11 cellular contexts compared by ENCODE assay signal in genomic region chr19:44303305-44303704, GRCh38. TPM values are rescaled to one million over a fixed set of nuclear protein-coding genes. Genes with fewer than 3 reads are reported as not detected.
DNase-seq lines count a peak whose midpoint lies in the region; ATAC-seq, FAIRE-seq and TF ChIP-seq lines count a peak whose summit lies in the region.
"Had no signal": no experiment of that assay in that cellular context is flagged by ENCODE, and none has a peak within 500 bp of the region (broad histone marks: within the 10 kb centered on the region; RNA-seq: fewer than 3 reads in every experiment).

No MANE protein-coding gene starts in this region.

- H2AFZ ChIP-seq in HepG2 (ENCODE audit: low read length): no peak overlapping the region

- H3K27ac ChIP-seq in HepG2 (ENCODE audit: extremely low read length, insufficient read depth, low read length) (no peak overlapping the region), right lobe of liver (no peak overlapping the region), SK-N-MC (no peak overlapping the region)
- H3K27ac ChIP-seq: suprapubic skin had no signal

- peak overlapping the region in 1 of 3 experiments; percentile 88; a peak in 1 of 6 replicates for H3K4me3 ChIP-seq in HepG2 (replicated peaks in 1 of 3; ENCODE audit: insufficient read depth in 1 of 3, low read depth in 2 of 3, low read length in 3 of 3)
- no peak overlapping the region for H3K4me3 ChIP-seq in right lobe of liver
- peak overlapping the region; percentile 93; the same call in 1 of the 2 replicates for H3K4me3 ChIP-seq in SK-N-MC

- no peak overlapping the region for H3K27ac Mint-ChIP-seq in immature natural killer cell

- H3K27me3 ChIP-seq in HepG2 (ENCODE audit: control insufficient read depth in 1 of 2, insufficient read depth in 2 of 2, low read length in 2 of 2) (no peaks in the 10 kb centered on the region; a peak in 1 of 5 replicates), right lobe of liver (no peaks in the 10 kb centered on the region)
- H3K27me3 ChIP-seq: colonic mucosa, suprapubic skin had no signal

- H3K4me2 ChIP-seq in HepG2 (ENCODE audit: low read depth, low read length): peak overlapping the region; percentile 87

- peak overlapping the region in 3 of 5 donors; percentile 93 to 95 (median 93) for H3K4me3 Mint-ChIP-seq in immature natural killer cell

- WGBS in HepG2 (ENCODE audit: low lambda C conversion rate): 67% methylated on average over 4 of the region's 4 CpGs
- 84% methylated on average over 4 of the region's 4 CpGs for WGBS in right lobe of liver (ENCODE audit: insufficient coverage, low coverage, low lambda C conversion rate, missing lambda C conversion rate)

- H3K9me3 Mint-ChIP-seq in immature natural killer cell: peaks cover 0 to 3% (median under 1%) of the 10 kb centered on the region in 6 donors

- H3K9me3 ChIP-seq in HepG2 (ENCODE audit: low read length): no peaks in the 10 kb centered on the region
- H3K9me3 ChIP-seq in right lobe of liver: no peaks in the 10 kb centered on the region
- no peaks in the 10 kb centered on the region for H3K9me3 ChIP-seq in SK-N-MC (ENCODE audit: low read depth, low read length)
- H3K9me3 ChIP-seq: colonic mucosa, suprapubic skin had no signal

- BruUV-seq in HepG2 (replicated peaks; lab: Mats Ljungman, UMichigan): no TSS peak

- CTCF ChIA-PET in HepG2 (lab: Yijun Ruan, JAX; ENCODE audit: low intra/inter-chr PET ratio, low total read pairs): no interaction called here

- H4K20me1 ChIP-seq in HepG2 (ENCODE audit: insufficient read depth, low read length): no peaks in the 10 kb centered on the region

- no peak for FAIRE-seq in HepG2 (lab: Jason Lieb, UNC)

- H3K9ac ChIP-seq in HepG2 (ENCODE audit: insufficient read depth, low read depth, low read length): no peak overlapping the region
- H3K9ac ChIP-seq in SK-N-MC (ENCODE audit: insufficient read length): no peak overlapping the region

- H3K36me3 ChIP-seq in HepG2 (replicated peaks in 1 of 2; ENCODE audit: control insufficient read depth in 1 of 2, insufficient read depth in 2 of 2, low read length in 2 of 2): peaks cover 8 to 16% of the 10 kb centered on the region in 2 experiments; a peak in 4 of 5 replicates
- peaks cover 0 to 17% (median 10%) of the 10 kb centered on the region in 4 donors for H3K36me3 ChIP-seq in right lobe of liver
- H3K36me3 ChIP-seq in SK-N-MC (ENCODE audit: insufficient read depth, low read length): peaks cover 29% of the 10 kb centered on the region
- H3K36me3 ChIP-seq: colonic mucosa had no signal

- intact Hi-C loops in HepG2 (cut with micrococcal nuclease; ENCODE audit: unreplicated experiment) (loop anchor here (10.0 kb wide), 1 partner anchor 99 kb away; no protein-coding TSS in a partner anchor), right lobe of liver (cut with DNase I) (no loop called here)

- H3K27me3 Mint-ChIP-seq in immature natural killer cell (ENCODE audit: low read depth in 3 of 3): peaks cover 0 to 2% (median 0%) of the 10 kb centered on the region in 3 donors

- H3K36me3 Mint-ChIP-seq in immature natural killer cell: peaks cover 31 to 38% (median 36%) of the 10 kb centered on the region in 3 donors

- ATAC-seq in HepG2: no peak
- ATAC-seq in right lobe of liver: no peak
- no peak for ATAC-seq in HG03097 (IDR thresholded peaks at IDR 0.05; ENCODE audit: low FRiP score, unreplicated experiment)
- ATAC-seq in HG02852 (IDR thresholded peaks at IDR 0.05; ENCODE audit: unreplicated experiment): no peak
- ATAC-seq in GM21515 (IDR thresholded peaks at IDR 0.05; ENCODE audit: unreplicated experiment): no peak

- no peak for TF ChIP-seq CTCF in HepG2 (CRISPR knock-in tag; IDR thresholded peaks at IDR 0.05)
- TF ChIP-seq CTCF in right lobe of liver (IDR thresholded peaks at IDR 0.05): no peak

- DNase-seq in HepG2 (ENCODE audit: low spot score): no peak
- no peak for DNase-seq in right lobe of liver
- DNase-seq in SK-N-MC (ENCODE audit: low read depth, low spot score): no peak
- DNase-seq in immature natural killer cell: no peak
- DNase-seq in iPS-NIHi11 (ENCODE audit: low spot score): no peak
- DNase-seq: colonic mucosa, SW 1271 had no signal

- H3K4me1 Mint-ChIP-seq in immature natural killer cell: peaks cover 25 to 29% of the 10 kb centered on the region in 2 donors

- TF ChIP-seq POLR2A in HepG2 (IDR thresholded peaks at IDR 0.05; ENCODE audit: insufficient read depth in 1 of 2, low read depth in 2 of 2, low read length in 2 of 2) (no peak), right lobe of liver (IDR thresholded peaks at IDR 0.05) (no peak)

- in situ Hi-C loops in HepG2 (cut with HindIII; ENCODE audit: extremely low pct_ligation_motif_present, low pct_unique_long_range_greater_than_20kb): no loop called here

- POLR2A ChIA-PET in HepG2 (lab: Yijun Ruan, JAX): no interaction called here

- H3K4me1 ChIP-seq in HepG2 (ENCODE audit: insufficient read depth, low read length) (peaks cover 17% of the 10 kb centered on the region), right lobe of liver (peaks cover 0 to 6% (median 0%) of the 10 kb centered on the region in 4 donors)
- H3K4me1 ChIP-seq: colonic mucosa had no signal

- TF ChIP-seq EP300 in HepG2 (IDR thresholded peaks at IDR 0.05; ENCODE audit: low read depth in 2 of 2, low read length in 2 of 2) (no peak), HepG2 (CRISPR knock-in tag; IDR thresholded peaks at IDR 0.05; ENCODE audit: borderline replicate concordance) (no peak)

- no peaks in the 10 kb centered on the region for H3K79me2 ChIP-seq in HepG2 (ENCODE audit: insufficient read depth, low read length)

- no peak for TF ChIP-seq RAD21 in HepG2 (CRISPR knock-in tag; IDR thresholded peaks at IDR 0.05)

RNA-seq across cellular contexts. Expression of gene ZNF235, which starts 1.5 kb away (rescaled TPM):
- total RNA-seq in HepG2 (2016; rRNA removed; fragmentation: Illumina TruSeq; extraction: Trizol): 5.5 and 5.9 TPM in 2 replicates
- total RNA-seq in HepG2 (2016; cell fraction: cytosol; rRNA removed; fragmentation: Illumina TruSeq; extraction: Trizol; ENCODE audit: low read depth): 0.79 and 1.3 TPM in 2 replicates
- total RNA-seq in HepG2 (2016; cell fraction: insoluble cytoplasmic fraction; rRNA removed; fragmentation: Illumina TruSeq; extraction: Trizol): 6.4 and 7.2 TPM in 2 replicates
- total RNA-seq in HepG2 (2016; cell fraction: membrane; rRNA removed; fragmentation: Illumina TruSeq; extraction: Trizol): 3.3 and 3.5 TPM in 2 replicates
- 9.6 and 10.6 TPM in 2 replicates for total RNA-seq in HepG2 (2016; cell fraction: nucleus; rRNA removed; fragmentation: Illumina TruSeq; extraction: Trizol)
- polyA plus RNA-seq in HepG2 (2011; rRNA removed): 4.3 and 4.8 TPM in 2 replicates
- polyA plus RNA-seq in HepG2 (2011; cell fraction: cytosol; rRNA removed): 1.3 and 3.3 TPM in 2 replicates
- polyA plus RNA-seq in HepG2 (2011; cell fraction: nucleus; rRNA removed): 4.6 and 6.1 TPM in 2 replicates
- polyA plus RNA-seq in HepG2 (2012): 3.5 and 3.6 TPM in 2 replicates
- polyA plus RNA-seq in HepG2 (2016; cell fraction: cytosol; fragmentation: Illumina TruSeq; extraction: Trizol; ENCODE audit: low read depth): 0.54 TPM in 2 replicates
- polyA plus RNA-seq in HepG2 (2016; cell fraction: insoluble cytoplasmic fraction; fragmentation: Illumina TruSeq; extraction: Trizol; ENCODE audit: low read depth): 3.8 and 4.5 TPM in 2 replicates
- 1.2 and 1.5 TPM in 2 replicates for polyA plus RNA-seq in HepG2 (2016; cell fraction: membrane; fragmentation: Illumina TruSeq; extraction: Trizol; ENCODE audit: low read depth)
- 9.6 and 10.9 TPM in 2 replicates for polyA plus RNA-seq in HepG2 (2016; cell fraction: nucleus; fragmentation: Illumina TruSeq; extraction: Trizol; ENCODE audit: insufficient read depth, low read depth)
- polyA minus RNA-seq in HepG2 (2011; rRNA and poly(A)+ RNA removed; ENCODE audit: low replicate concordance): 3.8 and 5.7 TPM in 2 replicates
- polyA minus RNA-seq in HepG2 (2011; cell fraction: cytosol; rRNA and poly(A)+ RNA removed): 1.2 and 1.9 TPM in 2 replicates
- 25.9 and 29.5 TPM in 2 replicates for polyA minus RNA-seq in HepG2 (2011; cell fraction: nucleus; rRNA and poly(A)+ RNA removed)
- total RNA-seq in right lobe of liver: 1 to 10 TPM; 1.3 to 2.7 (median 1.9) TPM
- 1 to 10 TPM; 1.3 to 1.8 (median 1.6) TPM for polyA plus RNA-seq in immature natural killer cell

RNA-seq across cellular contexts. Expression of gene ZNF233, which starts 43.6 kb away (rescaled TPM):
- 2.0 and 2.1 TPM in 2 replicates for total RNA-seq in HepG2 (2016; rRNA removed; fragmentation: Illumina TruSeq; extraction: Trizol)
- 0.53 and 0.81 TPM in 2 replicates for total RNA-seq in HepG2 (2016; cell fraction: cytosol; rRNA removed; fragmentation: Illumina TruSeq; extraction: Trizol; ENCODE audit: low read depth)
- total RNA-seq in HepG2 (2016; cell fraction: insoluble cytoplasmic fraction; rRNA removed; fragmentation: Illumina TruSeq; extraction: Trizol): 1.7 and 2.8 TPM in 2 replicates
- total RNA-seq in HepG2 (2016; cell fraction: membrane; rRNA removed; fragmentation: Illumina TruSeq; extraction: Trizol): 0.59 and 0.96 TPM in 2 replicates
- 1.4 and 2.1 TPM in 2 replicates for total RNA-seq in HepG2 (2016; cell fraction: nucleus; rRNA removed; fragmentation: Illumina TruSeq; extraction: Trizol)
- polyA plus RNA-seq in HepG2 (2011; rRNA removed): 0.49 and 0.93 TPM in 2 replicates
- 0.42 and 0.58 TPM in 2 replicates for polyA plus RNA-seq in HepG2 (2011; cell fraction: cytosol; rRNA removed)
- polyA plus RNA-seq in HepG2 (2011; cell fraction: nucleus; rRNA removed): 0.79 and 0.99 TPM in 2 replicates
- 0.61 and 1.1 TPM in 2 replicates for polyA plus RNA-seq in HepG2 (2012)
- polyA plus RNA-seq in HepG2 (2016; cell fraction: cytosol; fragmentation: Illumina TruSeq; extraction: Trizol; ENCODE audit: low read depth): 0.09 and 0.17 TPM in 2 replicates
- 1.2 and 1.6 TPM in 2 replicates for polyA plus RNA-seq in HepG2 (2016; cell fraction: insoluble cytoplasmic fraction; fragmentation: Illumina TruSeq; extraction: Trizol; ENCODE audit: low read depth)
- 0.16 TPM in 2 replicates for polyA plus RNA-seq in HepG2 (2016; cell fraction: membrane; fragmentation: Illumina TruSeq; extraction: Trizol; ENCODE audit: low read depth)
- 1.3 and 1.5 TPM in 2 replicates for polyA plus RNA-seq in HepG2 (2016; cell fraction: nucleus; fragmentation: Illumina TruSeq; extraction: Trizol; ENCODE audit: insufficient read depth, low read depth)
- polyA minus RNA-seq in HepG2 (2011; rRNA and poly(A)+ RNA removed; ENCODE audit: low replicate concordance): 0.35 and 1.8 TPM in 2 replicates
- 0.53 and 1.1 TPM in 2 replicates for polyA minus RNA-seq in HepG2 (2011; cell fraction: cytosol; rRNA and poly(A)+ RNA removed)
- polyA minus RNA-seq in HepG2 (2011; cell fraction: nucleus; rRNA and poly(A)+ RNA removed): 2.7 and 4.1 TPM in 2 replicates
- not detected for total RNA-seq in right lobe of liver
- polyA plus RNA-seq in immature natural killer cell: under 1 TPM in 1 of 3 donors, not detected in 2; 0.48 TPM

RNA-seq across cellular contexts. Expression of gene ZNF112, which starts 53.2 kb away (rescaled TPM):
- total RNA-seq in HepG2 (2016; rRNA removed; fragmentation: Illumina TruSeq; extraction: Trizol) (3.6 and 5.4 TPM in 2 replicates), right lobe of liver (1 to 10 TPM in 4 of 6 experiments, under 1 TPM in 2; 0.86 to 1.7 (median 1.1) TPM)
- total RNA-seq in HepG2 (2016; cell fraction: cytosol; rRNA removed; fragmentation: Illumina TruSeq; extraction: Trizol; ENCODE audit: low read depth): 0.30 and 0.88 TPM in 2 replicates
- 3.7 and 5.6 TPM in 2 replicates for total RNA-seq in HepG2 (2016; cell fraction: insoluble cytoplasmic fraction; rRNA removed; fragmentation: Illumina TruSeq; extraction: Trizol)
- total RNA-seq in HepG2 (2016; cell fraction: membrane; rRNA removed; fragmentation: Illumina TruSeq; extraction: Trizol): 1.2 and 1.6 TPM in 2 replicates
- 7.1 and 7.5 TPM in 2 replicates for total RNA-seq in HepG2 (2016; cell fraction: nucleus; rRNA removed; fragmentation: Illumina TruSeq; extraction: Trizol)
- polyA plus RNA-seq in HepG2 (2011; rRNA removed) (1.8 and 2.1 TPM in 2 replicates), immature natural killer cell (not detected)
- 0.35 and 0.86 TPM in 2 replicates for polyA plus RNA-seq in HepG2 (2011; cell fraction: cytosol; rRNA removed)
- 2.9 and 4.6 TPM in 2 replicates for polyA plus RNA-seq in HepG2 (2011; cell fraction: nucleus; rRNA removed)
- 1.9 and 3.0 TPM in 2 replicates for polyA plus RNA-seq in HepG2 (2012)
- polyA plus RNA-seq in HepG2 (2016; cell fraction: cytosol; fragmentation: Illumina TruSeq; extraction: Trizol; ENCODE audit: low read depth): 0.12 and 0.25 TPM in 2 replicates
- 2.3 and 2.7 TPM in 2 replicates for polyA plus RNA-seq in HepG2 (2016; cell fraction: insoluble cytoplasmic fraction; fragmentation: Illumina TruSeq; extraction: Trizol; ENCODE audit: low read depth)
- 0.25 and 0.37 TPM in 2 replicates for polyA plus RNA-seq in HepG2 (2016; cell fraction: membrane; fragmentation: Illumina TruSeq; extraction: Trizol; ENCODE audit: low read depth)
- 5.2 and 6.6 TPM in 2 replicates for polyA plus RNA-seq in HepG2 (2016; cell fraction: nucleus; fragmentation: Illumina TruSeq; extraction: Trizol; ENCODE audit: insufficient read depth, low read depth)
- 1.2 and 1.7 TPM in 2 replicates for polyA minus RNA-seq in HepG2 (2011; rRNA and poly(A)+ RNA removed; ENCODE audit: low replicate concordance)
- polyA minus RNA-seq in HepG2 (2011; cell fraction: cytosol; rRNA and poly(A)+ RNA removed): 1.2 and 1.4 TPM in 2 replicates
- 20.2 and 24.5 TPM in 2 replicates for polyA minus RNA-seq in HepG2 (2011; cell fraction: nucleus; rRNA and poly(A)+ RNA removed)
